ENCODE assay signal across 9 cellular contexts in genomic region chr14:31229009-31229408, GRCh38. TPM values are rescaled to one million over a fixed set of nuclear protein-coding genes. Genes with fewer than 3 reads are reported as not detected.
A peak's percentile ranks its signal among the peaks of the same experiment; 100 is the strongest.
DNase-seq lines count a peak whose midpoint lies in the region; ATAC-seq and TF ChIP-seq lines count a peak whose summit lies in the region.
"Had no signal": no experiment of that assay in that cellular context is flagged by ENCODE, and none has a peak within 500 bp of the region (broad histone marks: within the 10 kb centered on the region; RNA-seq: fewer than 3 reads in every experiment).

No MANE protein-coding gene starts in this region.

- TF ChIP-seq CTCF in fibroblast of lung (conservative IDR thresholded peaks at IDR 0.05 in 1 of 2, IDR thresholded peaks at IDR 0.05 in 1 of 2; ENCODE audit: low read depth in 1 of 2, low read length in 2 of 2): no peak

- no peaks in the 10 kb centered on the region for H3K79me2 ChIP-seq in fibroblast of lung (ENCODE audit: control insufficient read depth, insufficient read depth, low read length)

- H3K4me3 Mint-ChIP-seq in stimulated activated naive CD8-positive, alpha-beta T cell treated with anti-CD3 and anti-CD28 coated beads, Interleukin-15, amount 100 ng/mL, for 72 hours: no peak overlapping the region
- H3K4me3 Mint-ChIP-seq in natural killer cell treated with Interleukin-12 subunit alpha and Interleukin-12 subunit beta and Interleukin-15 and Interleukin-18, amount 100 ng/mL, for 72 hours: no peak overlapping the region
- no peak overlapping the region for H3K4me3 Mint-ChIP-seq in activated naive CD8-positive, alpha-beta T cell treated with anti-CD3 and anti-CD28 coated beads for 36 hours
- H3K4me3 Mint-ChIP-seq: neural crest cell had no signal

- POLR2A ChIA-PET in HEK293T (lab: Yijun Ruan, JAX): interaction anchor here (0.9 to 1.9 kb wide), 3 partner anchors 20 to 22 kb away, joined by 3 to 8 read pairs (median 3); partner anchors contain the start of gene HECTD1

- no peak overlapping the region for H3K27ac ChIP-seq in fibroblast of lung (ENCODE audit: insufficient read depth, low read length)

- peak; percentile 42 for ATAC-seq in stimulated activated naive CD8-positive, alpha-beta T cell treated with anti-CD3 and anti-CD28 coated beads, Interleukin-15, amount 100 ng/mL, for 72 hours
- no peak for ATAC-seq in stimulated activated naive CD8-positive, alpha-beta T cell treated with anti-CD3 and anti-CD28 coated beads, Interleukin-15, Interleukin-2, amounts not matched to agents 100 U/mL and 50 U/mL, for 24 hours
- ATAC-seq in HG03354 (IDR thresholded peaks at IDR 0.05; ENCODE audit: poor library complexity, severe bottlenecking, unreplicated experiment): peak; percentile 91
- ATAC-seq in natural killer cell treated with Interleukin-12 subunit alpha and Interleukin-12 subunit beta and Interleukin-15 and Interleukin-18, amount 100 ng/mL, for 72 hours: no peak

- H3K9ac ChIP-seq in fibroblast of lung (ENCODE audit: insufficient read depth, low read length): no peak overlapping the region

- no peaks in the 10 kb centered on the region for H3K27me3 ChIP-seq in fibroblast of lung (ENCODE audit: control insufficient read depth, insufficient read depth, low read length)

- no peaks in the 10 kb centered on the region for H3K9me3 Mint-ChIP-seq in stimulated activated naive CD8-positive, alpha-beta T cell treated with anti-CD3 and anti-CD28 coated beads, Interleukin-15, amount 100 ng/mL, for 72 hours
- H3K9me3 Mint-ChIP-seq in natural killer cell treated with Interleukin-12 subunit alpha and Interleukin-12 subunit beta and Interleukin-15 and Interleukin-18, amount 100 ng/mL, for 72 hours: no peaks in the 10 kb centered on the region
- no peaks in the 10 kb centered on the region for H3K9me3 Mint-ChIP-seq in activated naive CD8-positive, alpha-beta T cell treated with anti-CD3 and anti-CD28 coated beads for 36 hours
- H3K9me3 Mint-ChIP-seq: neural crest cell had no signal

- H3K27ac Mint-ChIP-seq in stimulated activated naive CD8-positive, alpha-beta T cell treated with anti-CD3 and anti-CD28 coated beads, Interleukin-15, amount 100 ng/mL, for 72 hours: peak overlapping the region in 1 of 2 donors; percentile 49
- H3K27ac Mint-ChIP-seq in natural killer cell treated with Interleukin-12 subunit alpha and Interleukin-12 subunit beta and Interleukin-15 and Interleukin-18, amount 100 ng/mL, for 72 hours: peak overlapping the region in 1 of 2 donors; percentile 47
- no peak overlapping the region for H3K27ac Mint-ChIP-seq in activated naive CD8-positive, alpha-beta T cell treated with anti-CD3 and anti-CD28 coated beads for 36 hours

- peaks cover 2% of the 10 kb centered on the region for H3K4me1 ChIP-seq in fibroblast of lung (ENCODE audit: control insufficient read depth, extremely low read depth, insufficient read depth, low read length)

- H3K4me3 ChIP-seq in fibroblast of lung (replicated peaks in 1 of 4; ENCODE audit: control extremely low read depth in 1 of 4, insufficient read depth in 1 of 4, low read depth in 3 of 4, low read length in 4 of 4): no peak overlapping the region

- no peaks in the 10 kb centered on the region for H4K20me1 ChIP-seq in fibroblast of lung (ENCODE audit: control insufficient read depth, extremely low read depth, insufficient read depth, low read length)

- H3K36me3 ChIP-seq in fibroblast of lung (ENCODE audit: control insufficient read depth, insufficient read depth, low read length): no peaks in the 10 kb centered on the region

- H3K4me1 Mint-ChIP-seq in stimulated activated naive CD8-positive, alpha-beta T cell treated with anti-CD3 and anti-CD28 coated beads, Interleukin-15, amount 100 ng/mL, for 72 hours: no peaks in the 10 kb centered on the region
- H3K4me1 Mint-ChIP-seq in natural killer cell treated with Interleukin-12 subunit alpha and Interleukin-12 subunit beta and Interleukin-15 and Interleukin-18, amount 100 ng/mL, for 72 hours (ENCODE audit: low read depth in 2 of 2): peaks cover 5 to 14% of the 10 kb centered on the region in 2 donors
- H3K4me1 Mint-ChIP-seq in activated naive CD8-positive, alpha-beta T cell treated with anti-CD3 and anti-CD28 coated beads for 36 hours: peaks cover 6% of the 10 kb centered on the region

- CTCF ChIA-PET in HEK293T (lab: Yijun Ruan, JAX): no interaction called here

- no peaks in the 10 kb centered on the region for H3K36me3 Mint-ChIP-seq in natural killer cell treated with Interleukin-12 subunit alpha and Interleukin-12 subunit beta and Interleukin-15 and Interleukin-18, amount 100 ng/mL, for 72 hours
- no peaks in the 10 kb centered on the region for H3K36me3 Mint-ChIP-seq in activated naive CD8-positive, alpha-beta T cell treated with anti-CD3 and anti-CD28 coated beads for 36 hours

- DNase-seq in stimulated activated naive CD8-positive, alpha-beta T cell treated with anti-CD3 and anti-CD28 coated beads, Interleukin-15, amount 100 ng/mL, for 72 hours: no peak
- no peak for DNase-seq in stimulated activated naive CD8-positive, alpha-beta T cell treated with anti-CD3 and anti-CD28 coated beads, Interleukin-15, Interleukin-2, amounts not matched to agents 100 U/mL and 50 U/mL, for 24 hours
- peak in 1 of 2 donors; percentile 28 for DNase-seq in fibroblast of lung (ENCODE audit: low read depth in 2 of 2)
- DNase-seq in HEK293T (ENCODE audit: extremely low spot score): no peak
- no peak for DNase-seq in natural killer cell treated with Interleukin-12 subunit alpha and Interleukin-12 subunit beta and Interleukin-15 and Interleukin-18, amount 100 ng/mL, for 72 hours (ENCODE audit: low spot score)
- no peak for DNase-seq in activated naive CD8-positive, alpha-beta T cell treated with anti-CD3 and anti-CD28 coated beads for 36 hours
- no peak for DNase-seq in DMS79 (lab: John Stamatoyannopoulos, UW)

- no peaks in the 10 kb centered on the region for H3K27me3 Mint-ChIP-seq in stimulated activated naive CD8-positive, alpha-beta T cell treated with anti-CD3 and anti-CD28 coated beads, Interleukin-15, amount 100 ng/mL, for 72 hours
- peaks cover 0 to 2% of the 10 kb centered on the region in 2 donors for H3K27me3 Mint-ChIP-seq in natural killer cell treated with Interleukin-12 subunit alpha and Interleukin-12 subunit beta and Interleukin-15 and Interleukin-18, amount 100 ng/mL, for 72 hours
- no peaks in the 10 kb centered on the region for H3K27me3 Mint-ChIP-seq in activated naive CD8-positive, alpha-beta T cell treated with anti-CD3 and anti-CD28 coated beads for 36 hours

- no peak overlapping the region for H2AFZ ChIP-seq in fibroblast of lung (ENCODE audit: low read length)

- no peaks in the 10 kb centered on the region for H3K9me3 ChIP-seq in fibroblast of lung (ENCODE audit: control insufficient read depth, insufficient read depth, low read depth, low read length)

- peak overlapping the region; percentile 79 for H3K4me2 ChIP-seq in fibroblast of lung (ENCODE audit: extremely low read depth, insufficient read depth, low read length)

TF ChIP-seq in HEK293T, 16 proteins besides CTCF, POLR2A, EP300 and RAD21:
- TF ChIP-seq ZNF384 (IDR thresholded peaks at IDR 0.05) (no peak), NFRKB (IDR thresholded peaks at IDR 0.05) (no peak), HDGF (IDR thresholded peaks at IDR 0.05; ENCODE audit: borderline replicate concordance) (no peak), L3MBTL2 (conservative IDR thresholded peaks at IDR 0.05) (no peak), ELF4 (IDR thresholded peaks at IDR 0.05) (no peak), PKNOX1 (IDR thresholded peaks at IDR 0.05) (no peak), SP1 (IDR thresholded peaks at IDR 0.05) (no peak), TARDBP (IDR thresholded peaks at IDR 0.05) (no peak), SUZ12 (IDR thresholded peaks at IDR 0.05) (no peak), ARNT (IDR thresholded peaks at IDR 0.05) (no peak), LEF1 (IDR thresholded peaks at IDR 0.05; ENCODE audit: borderline replicate concordance) (no peak), FOXM1 (IDR thresholded peaks at IDR 0.05; ENCODE audit: borderline replicate concordance) (no peak), FOXA1 (IDR thresholded peaks at IDR 0.05) (no peak), CTBP1 (IDR thresholded peaks at IDR 0.05; ENCODE audit: borderline replicate concordance) (no peak), FOXK2 (IDR thresholded peaks at IDR 0.05) (no peak), BHLHE40 (IDR thresholded peaks at IDR 0.05; ENCODE audit: borderline replicate concordance) (no peak)

RNA-seq across cellular contexts. Expression of gene HECTD1, which starts 21.4 kb away (rescaled TPM):
- total RNA-seq in fibroblast of lung: 405 and 534 TPM in 2 replicates
- 132 and 135 TPM in 2 replicates for polyA plus RNA-seq in fibroblast of lung
- 81.1 and 85.9 TPM in 2 replicates for polyA plus RNA-seq in fibroblast of lung (2012)
- polyA minus RNA-seq in fibroblast of lung (ENCODE audit: low replicate concordance): 172 and 257 TPM in 2 replicates
- 100 to 1,000 TPM in 1 of 2 donors, 10 to 100 TPM in 1; 99.1 to 135 TPM for total RNA-seq in natural killer cell treated with Interleukin-12 subunit alpha and Interleukin-12 subunit beta and Interleukin-15 and Interleukin-18, amount 100 ng/mL, for 72 hours
- 10 to 100 TPM; 78.6 to 89.2 TPM for total RNA-seq in activated naive CD8-positive, alpha-beta T cell treated with anti-CD3 and anti-CD28 coated beads for 36 hours

Comparison
In these comparisons a context has a peak if more than half of its experiments do, and no peak if none do; other contexts are left out.
1. ATAC-seq: peak in stimulated activated naive CD8-positive, alpha-beta T cell treated with anti-CD3 and anti-CD28 coated beads, Interleukin-15, amount 100 ng/mL, for 72 hours (single experiment) and HG03354 (single experiment); none in stimulated activated naive CD8-positive, alpha-beta T cell treated with anti-CD3 and anti-CD28 coated beads, Interleukin-15, Interleukin-2, amounts not matched to agents 100 U/mL and 50 U/mL, for 24 hours (single experiment) and natural killer cell treated with Interleukin-12 subunit alpha and Interleukin-12 subunit beta and Interleukin-15 and Interleukin-18, amount 100 ng/mL, for 72 hours (0 of 2).